Comparison of ENCODE assay signal across 1 cellular context in genomic region chr9:114501786-114502682, GRCh38.
TF ChIP-seq lines count a peak whose summit lies in the region.

No MANE protein-coding gene starts in this region.

TF ChIP-seq in HepG2, 621 proteins besides CTCF, POLR2A, EP300 and RAD21 (continued from another document and continues in another):
- no peak for TF ChIP-seq SKIL (CRISPR knock-in tag; IDR thresholded peaks at IDR 0.05; ENCODE audit: borderline replicate concordance)
- TF ChIP-seq, protein P1, sequence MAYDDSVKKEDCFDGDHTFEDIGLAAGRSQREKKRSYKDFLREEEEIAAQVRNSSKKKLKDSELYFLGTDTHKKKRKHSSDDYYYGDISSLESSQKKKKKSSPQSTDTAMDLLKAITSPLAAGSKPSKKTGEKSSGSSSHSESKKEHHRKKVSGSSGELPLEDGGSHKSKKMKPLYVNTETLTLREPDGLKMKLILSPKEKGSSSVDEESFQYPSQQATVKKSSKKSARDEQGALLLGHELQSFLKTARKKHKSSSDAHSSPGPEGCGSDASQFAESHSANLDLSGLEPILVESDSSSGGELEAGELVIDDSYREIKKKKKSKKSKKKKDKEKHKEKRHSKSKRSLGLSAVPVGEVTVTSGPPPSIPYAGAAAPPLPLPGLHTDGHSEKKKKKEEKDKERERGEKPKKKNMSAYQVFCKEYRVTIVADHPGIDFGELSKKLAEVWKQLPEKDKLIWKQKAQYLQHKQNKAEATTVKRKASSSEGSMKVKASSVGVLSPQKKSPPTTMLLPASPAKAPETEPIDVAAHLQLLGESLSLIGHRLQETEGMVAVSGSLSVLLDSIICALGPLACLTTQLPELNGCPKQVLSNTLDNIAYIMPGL (CRISPR knock-in tag; IDR thresholded peaks at IDR 0.05; ENCODE audit: borderline replicate concordance in 1 of 2, low read depth in 1 of 2): no peak
- TF ChIP-seq ZNF230 (CRISPR knock-in tag; IDR thresholded peaks at IDR 0.05): no peak
- TF ChIP-seq, protein P2, sequence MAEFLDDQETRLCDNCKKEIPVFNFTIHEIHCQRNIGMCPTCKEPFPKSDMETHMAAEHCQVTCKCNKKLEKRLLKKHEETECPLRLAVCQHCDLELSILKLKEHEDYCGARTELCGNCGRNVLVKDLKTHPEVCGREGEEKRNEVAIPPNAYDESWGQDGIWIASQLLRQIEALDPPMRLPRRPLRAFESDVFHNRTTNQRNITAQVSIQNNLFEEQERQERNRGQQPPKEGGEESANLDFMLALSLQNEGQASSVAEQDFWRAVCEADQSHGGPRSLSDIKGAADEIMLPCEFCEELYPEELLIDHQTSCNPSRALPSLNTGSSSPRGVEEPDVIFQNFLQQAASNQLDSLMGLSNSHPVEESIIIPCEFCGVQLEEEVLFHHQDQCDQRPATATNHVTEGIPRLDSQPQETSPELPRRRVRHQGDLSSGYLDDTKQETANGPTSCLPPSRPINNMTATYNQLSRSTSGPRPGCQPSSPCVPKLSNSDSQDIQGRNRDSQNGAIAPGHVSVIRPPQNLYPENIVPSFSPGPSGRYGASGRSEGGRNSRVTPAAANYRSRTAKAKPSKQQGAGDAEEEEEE (CRISPR knock-in tag; IDR thresholded peaks at IDR 0.05; ENCODE audit: borderline replicate concordance): no peak
- no peak for TF ChIP-seq SRSF9 (IDR thresholded peaks at IDR 0.05; ENCODE audit: borderline replicate concordance, insufficient read depth, low read depth, low read length, poor library complexity, severe bottlenecking)
- no peak for TF ChIP-seq DR1 (CRISPR knock-in tag; IDR thresholded peaks at IDR 0.05)
- TF ChIP-seq, protein P3, sequence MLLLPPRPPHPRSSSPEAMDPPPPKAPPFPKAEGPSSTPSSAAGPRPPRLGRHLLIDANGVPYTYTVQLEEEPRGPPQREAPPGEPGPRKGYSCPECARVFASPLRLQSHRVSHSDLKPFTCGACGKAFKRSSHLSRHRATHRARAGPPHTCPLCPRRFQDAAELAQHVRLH (CRISPR knock-in tag; IDR thresholded peaks at IDR 0.05; ENCODE audit: borderline replicate concordance, low read depth): peak; percentile 28; the same call in 1 of the 2 replicates
- no peak for TF ChIP-seq HNRNPLL (IDR thresholded peaks at IDR 0.05; ENCODE audit: low read depth, low read length, poor library complexity, severe bottlenecking)
- no peak for TF ChIP-seq ZSCAN21 (CRISPR knock-in tag; IDR thresholded peaks at IDR 0.05; ENCODE audit: borderline replicate concordance)
- no peak for TF ChIP-seq UBTF (CRISPR knock-in tag; IDR thresholded peaks at IDR 0.05)
- TF ChIP-seq ZNF251 (CRISPR knock-in tag; IDR thresholded peaks at IDR 0.05): no peak
- TF ChIP-seq HMG20A (CRISPR knock-in tag; IDR thresholded peaks at IDR 0.05; ENCODE audit: borderline replicate concordance): no peak
- TF ChIP-seq, protein P4, sequence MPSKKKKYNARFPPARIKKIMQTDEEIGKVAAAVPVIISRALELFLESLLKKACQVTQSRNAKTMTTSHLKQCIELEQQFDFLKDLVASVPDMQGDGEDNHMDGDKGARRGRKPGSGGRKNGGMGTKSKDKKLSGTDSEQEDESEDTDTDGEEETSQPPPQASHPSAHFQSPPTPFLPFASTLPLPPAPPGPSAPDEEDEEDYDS (CRISPR knock-in tag; IDR thresholded peaks at IDR 0.05): no peak
- no peak for TF ChIP-seq ZNF264 (CRISPR knock-in tag; IDR thresholded peaks at IDR 0.05)
- TF ChIP-seq, protein P5, sequence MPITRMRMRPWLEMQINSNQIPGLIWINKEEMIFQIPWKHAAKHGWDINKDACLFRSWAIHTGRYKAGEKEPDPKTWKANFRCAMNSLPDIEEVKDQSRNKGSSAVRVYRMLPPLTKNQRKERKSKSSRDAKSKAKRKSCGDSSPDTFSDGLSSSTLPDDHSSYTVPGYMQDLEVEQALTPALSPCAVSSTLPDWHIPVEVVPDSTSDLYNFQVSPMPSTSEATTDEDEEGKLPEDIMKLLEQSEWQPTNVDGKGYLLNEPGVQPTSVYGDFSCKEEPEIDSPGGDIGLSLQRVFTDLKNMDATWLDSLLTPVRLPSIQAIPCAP (CRISPR knock-in tag; IDR thresholded peaks at IDR 0.05; ENCODE audit: low read depth): no peak
- TF ChIP-seq, protein P6, sequence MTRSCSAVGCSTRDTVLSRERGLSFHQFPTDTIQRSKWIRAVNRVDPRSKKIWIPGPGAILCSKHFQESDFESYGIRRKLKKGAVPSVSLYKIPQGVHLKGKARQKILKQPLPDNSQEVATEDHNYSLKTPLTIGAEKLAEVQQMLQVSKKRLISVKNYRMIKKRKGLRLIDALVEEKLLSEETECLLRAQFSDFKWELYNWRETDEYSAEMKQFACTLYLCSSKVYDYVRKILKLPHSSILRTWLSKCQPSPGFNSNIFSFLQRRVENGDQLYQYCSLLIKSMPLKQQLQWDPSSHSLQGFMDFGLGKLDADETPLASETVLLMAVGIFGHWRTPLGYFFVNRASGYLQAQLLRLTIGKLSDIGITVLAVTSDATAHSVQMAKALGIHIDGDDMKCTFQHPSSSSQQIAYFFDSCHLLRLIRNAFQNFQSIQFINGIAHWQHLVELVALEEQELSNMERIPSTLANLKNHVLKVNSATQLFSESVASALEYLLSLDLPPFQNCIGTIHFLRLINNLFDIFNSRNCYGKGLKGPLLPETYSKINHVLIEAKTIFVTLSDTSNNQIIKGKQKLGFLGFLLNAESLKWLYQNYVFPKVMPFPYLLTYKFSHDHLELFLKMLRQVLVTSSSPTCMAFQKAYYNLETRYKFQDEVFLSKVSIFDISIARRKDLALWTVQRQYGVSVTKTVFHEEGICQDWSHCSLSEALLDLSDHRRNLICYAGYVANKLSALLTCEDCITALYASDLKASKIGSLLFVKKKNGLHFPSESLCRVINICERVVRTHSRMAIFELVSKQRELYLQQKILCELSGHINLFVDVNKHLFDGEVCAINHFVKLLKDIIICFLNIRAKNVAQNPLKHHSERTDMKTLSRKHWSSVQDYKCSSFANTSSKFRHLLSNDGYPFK (CRISPR knock-in tag; IDR thresholded peaks at IDR 0.05; ENCODE audit: borderline replicate concordance): no peak
- TF ChIP-seq SP1 (IDR thresholded peaks at IDR 0.05): no peak
- no peak for TF ChIP-seq SP1 (CRISPR knock-in tag; IDR thresholded peaks at IDR 0.05)
- no peak for TF ChIP-seq ZNF598 (CRISPR knock-in tag; IDR thresholded peaks at IDR 0.05; ENCODE audit: borderline replicate concordance)
- TF ChIP-seq MTF1 (CRISPR knock-in tag; IDR thresholded peaks at IDR 0.05): no peak
- TF ChIP-seq MTERF4 (CRISPR knock-in tag; IDR thresholded peaks at IDR 0.05): no peak
- peak; percentile 59; the same call in 1 of the 2 replicates for TF ChIP-seq NFRKB (IDR thresholded peaks at IDR 0.05)
- TF ChIP-seq HNRNPUL1 (IDR thresholded peaks at IDR 0.05; ENCODE audit: low read depth, low read length): no peak
- no peak; the same call in 1 of the 2 replicates for TF ChIP-seq PHF8 (CRISPR knock-in tag; IDR thresholded peaks at IDR 0.05)
- TF ChIP-seq TBX2 (CRISPR knock-in tag; IDR thresholded peaks at IDR 0.05; ENCODE audit: borderline replicate concordance): 0 out of 2 replicates have a peak, but pooled peaks have one; percentile 18
- TF ChIP-seq HDAC6 (IDR thresholded peaks at IDR 0.05; ENCODE audit: low read depth, low read length): no peak
- TF ChIP-seq TFDP2 (CRISPR knock-in tag; IDR thresholded peaks at IDR 0.05): no peak
- no peak for TF ChIP-seq ZNF841 (CRISPR knock-in tag; IDR thresholded peaks at IDR 0.05; ENCODE audit: borderline replicate concordance)
- no peak for TF ChIP-seq MIER2 (CRISPR knock-in tag; IDR thresholded peaks at IDR 0.05)
- no peak for TF ChIP-seq ZNF20 (CRISPR knock-in tag; IDR thresholded peaks at IDR 0.05)
- no peak for TF ChIP-seq PTBP1 (IDR thresholded peaks at IDR 0.05; ENCODE audit: low read depth, low read length, poor library complexity, severe bottlenecking)
- no peak for TF ChIP-seq WIZ (CRISPR knock-in tag; IDR thresholded peaks at IDR 0.05)
- TF ChIP-seq RORA (CRISPR knock-in tag; IDR thresholded peaks at IDR 0.05): no peak
- TF ChIP-seq ZNF367 (CRISPR knock-in tag; IDR thresholded peaks at IDR 0.05; ENCODE audit: borderline replicate concordance): no peak
- TF ChIP-seq HNRNPH1 (optimal IDR thresholded peaks at IDR 0.05; ENCODE audit: low read depth, low read length): no peak
- TF ChIP-seq U2AF1 (optimal IDR thresholded peaks at IDR 0.05; ENCODE audit: low read depth, low read length): no peak
- TF ChIP-seq ZNF816 (CRISPR knock-in tag; IDR thresholded peaks at IDR 0.05; ENCODE audit: borderline replicate concordance): no peak
- TF ChIP-seq ZNF839 (CRISPR knock-in tag; IDR thresholded peaks at IDR 0.05; ENCODE audit: borderline replicate concordance): no peak
- no peak for TF ChIP-seq ZNF460 (CRISPR knock-in tag; IDR thresholded peaks at IDR 0.05; ENCODE audit: borderline replicate concordance)
- TF ChIP-seq ZNF577 (CRISPR knock-in tag; IDR thresholded peaks at IDR 0.05; ENCODE audit: borderline replicate concordance, low read depth): no peak
- TF ChIP-seq JUN (CRISPR knock-in tag; IDR thresholded peaks at IDR 0.05): no peak
- TF ChIP-seq SAP130 (CRISPR knock-in tag; IDR thresholded peaks at IDR 0.05; ENCODE audit: low read depth): peak; percentile 62; the same call in 1 of the 2 replicates
- TF ChIP-seq GABPA (IDR thresholded peaks at IDR 0.05; ENCODE audit: low read depth, low read length): no peak
- no peak for TF ChIP-seq GABPA (CRISPR knock-in tag; IDR thresholded peaks at IDR 0.05; ENCODE audit: low read depth)
- TF ChIP-seq IRX3 (CRISPR knock-in tag; IDR thresholded peaks at IDR 0.05; ENCODE audit: borderline replicate concordance, low read depth): no peak
- no peak for TF ChIP-seq RXRB (CRISPR knock-in tag; IDR thresholded peaks at IDR 0.05; ENCODE audit: borderline replicate concordance)
- TF ChIP-seq CBX5 (CRISPR knock-in tag; IDR thresholded peaks at IDR 0.05; ENCODE audit: borderline replicate concordance): no peak
- TF ChIP-seq NAIF1 (CRISPR knock-in tag; IDR thresholded peaks at IDR 0.05; ENCODE audit: borderline replicate concordance): no peak
- TF ChIP-seq TRIM24 (CRISPR knock-in tag; IDR thresholded peaks at IDR 0.05): no peak
- peak; percentile 32; the same call in 1 of the 2 replicates for TF ChIP-seq NFIC (IDR thresholded peaks at IDR 0.05; ENCODE audit: low read length)
- no peak for TF ChIP-seq HOXD1 (CRISPR knock-in tag; IDR thresholded peaks at IDR 0.05)
